8 cellular contexts compared by ENCODE assay signal in the genomic region with DNA sequence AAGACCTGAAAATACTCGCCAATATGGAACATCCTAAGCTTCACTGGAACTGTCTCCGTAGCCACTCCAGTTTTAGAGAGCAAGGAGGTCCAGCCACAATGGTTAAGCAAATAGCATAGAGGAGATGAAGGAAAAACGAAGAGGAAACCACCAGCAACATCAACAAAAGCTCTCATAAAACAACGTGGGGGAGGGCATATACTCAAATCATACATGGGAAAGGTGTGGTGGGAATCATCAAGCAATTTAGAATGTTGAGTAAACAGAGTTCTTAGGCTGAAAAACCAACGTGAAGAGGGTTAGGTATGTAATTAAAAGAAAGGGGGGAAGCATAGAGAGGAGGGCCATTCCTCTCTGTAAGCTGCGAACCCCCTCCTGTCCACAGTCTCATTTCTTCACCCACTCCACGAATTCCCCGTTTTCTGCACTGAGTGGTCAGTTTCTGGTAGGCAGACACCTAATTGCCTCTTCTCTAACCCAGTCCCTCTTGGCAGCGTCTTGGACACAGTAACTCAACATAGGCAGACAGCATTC. TPM values are rescaled to one million over a fixed set of nuclear protein-coding genes. Genes with fewer than 3 reads are reported as not detected.
DNase-seq lines count a peak whose midpoint lies in the region; ATAC-seq and TF ChIP-seq lines count a peak whose summit lies in the region.

No MANE protein-coding gene starts in this region.

- H2AK9ac ChIP-seq in IMR-90 (replicated peaks; ENCODE audit: low read depth, low read length, poor library complexity), result peak overlapping the region; percentile 97

- H4K5ac ChIP-seq in IMR-90 (ENCODE audit: low read depth, low read length), result peak overlapping the region; percentile 35

- WGBS in IMR-90 (ENCODE audit: extremely low coverage in 2 of 2, insufficient read length in 1 of 2), 2 experiments, result 0% methylated on average over 3 of the region's 9 CpGs; no CpG with 5 or more reads in 1 of the 2 experiments

- H2BK20ac ChIP-seq in IMR-90 (ENCODE audit: low read depth, low read length), result no peak overlapping the region

- H3K79me1 ChIP-seq in IMR-90 (ENCODE audit: low read depth in 1 of 2, low read length in 2 of 2), result peaks cover 20 to 57% of the 10 kb centered on the region in 2 experiments

- peak overlapping the region; percentile 75 for H3K27ac ChIP-seq in IMR-90 (ENCODE audit: insufficient read depth, low read length)
- H3K27ac ChIP-seq in brain microvascular endothelial cell, result peak overlapping the region; percentile 90

- H2AK5ac ChIP-seq in IMR-90 (ENCODE audit: low read depth, low read length), result peak overlapping the region; percentile 58; the same call in 1 of the 2 replicates

- H3K4me2 ChIP-seq in IMR-90 (ENCODE audit: low read depth, low read length), result peak overlapping the region; percentile 95

- H3K36me3 ChIP-seq in IMR-90 (ENCODE audit: control insufficient read depth, insufficient read depth, low read length), result no peaks in the 10 kb centered on the region
- H3K36me3 ChIP-seq in brain microvascular endothelial cell (replicated peaks), result no peaks in the 10 kb centered on the region

- H2BK120ac ChIP-seq in IMR-90 (ENCODE audit: low read depth, low read length), result peak overlapping the region; percentile 10; the same call in 1 of the 2 replicates

- H3K9me1 ChIP-seq in IMR-90 (ENCODE audit: insufficient read depth, low read length), result peaks cover 10% of the 10 kb centered on the region

- H3K18ac ChIP-seq in IMR-90 (ENCODE audit: low read depth, low read length), result no peak overlapping the region

- intact Hi-C loops in IMR-90 (cut with micrococcal nuclease), result loop anchor here (2.0 to 5.0 kb wide), 3 partner anchors 95 to 190 kb away; no protein-coding TSS in a partner anchor
- intact Hi-C loops in activated CD4-positive, alpha-beta T cell treated with anti-CD3 and anti-CD28 coated beads for 36 hours (cut with DNase I, micrococcal nuclease), result loop anchor here (2.0 to 10.0 kb wide), 7 partner anchors 161 to 835 kb away; a partner anchor contains a TSS

- peak overlapping the region; percentile 73 for H3K56ac ChIP-seq in IMR-90 (ENCODE audit: extremely low read depth, insufficient read depth, low read length)

- H3K4me3 Mint-ChIP-seq in activated CD4-positive, alpha-beta memory T cell treated with anti-CD3 and anti-CD28 coated beads, Interleukin-2, amount 10 ng/mL, durations not matched to agents 7 days and 5 days, result no peak overlapping the region
- no peak overlapping the region for H3K4me3 Mint-ChIP-seq in activated CD4-positive, alpha-beta T cell treated with anti-CD3 and anti-CD28 coated beads, Interleukin-2, amount 10 ng/mL, durations not matched to agents 7 days and 5 days
- H3K4me3 Mint-ChIP-seq in activated CD4-positive, alpha-beta T cell treated with anti-CD3 and anti-CD28 coated beads for 36 hours, result no peak overlapping the region

- H3K27me3 ChIP-seq in IMR-90 (ENCODE audit: control insufficient read depth, insufficient read depth, low read length) (no peaks in the 10 kb centered on the region), brain microvascular endothelial cell (replicated peaks) (no peaks in the 10 kb centered on the region)

- peak; percentile 6; the same call in 1 of the 2 replicates for ATAC-seq in IMR-90 (ENCODE audit: low read depth)
- no peak for ATAC-seq in HG02885 (IDR thresholded peaks at IDR 0.05; ENCODE audit: poor library complexity, unreplicated experiment)
- no peak for ATAC-seq in activated CD4-positive, alpha-beta T cell treated with anti-CD3 and anti-CD28 coated beads for 36 hours

- no peak overlapping the region for H3K27ac Mint-ChIP-seq in activated CD4-positive, alpha-beta memory T cell treated with anti-CD3 and anti-CD28 coated beads, Interleukin-2, amount 10 ng/mL, durations not matched to agents 7 days and 5 days
- H3K27ac Mint-ChIP-seq in activated CD4-positive, alpha-beta T cell treated with anti-CD3 and anti-CD28 coated beads, Interleukin-2, amount 10 ng/mL, durations not matched to agents 7 days and 5 days, result no peak overlapping the region
- no peak overlapping the region for H3K27ac Mint-ChIP-seq in activated CD4-positive, alpha-beta T cell treated with anti-CD3 and anti-CD28 coated beads for 36 hours

- dilution Hi-C loops in IMR-90 (cut with HindIII; ENCODE audit: low sequenced_read_pairs, unreplicated experiment), result no loop called here

- peak overlapping the region; percentile 96 for H3K23ac ChIP-seq in IMR-90 (ENCODE audit: low read depth, low read length)

- no peaks in the 10 kb centered on the region for H3K9me3 Mint-ChIP-seq in activated CD4-positive, alpha-beta memory T cell treated with anti-CD3 and anti-CD28 coated beads, Interleukin-2, amount 10 ng/mL, durations not matched to agents 7 days and 5 days
- H3K9me3 Mint-ChIP-seq in activated CD4-positive, alpha-beta T cell treated with anti-CD3 and anti-CD28 coated beads, Interleukin-2, amount 10 ng/mL, durations not matched to agents 7 days and 5 days, result no peaks in the 10 kb centered on the region
- no peaks in the 10 kb centered on the region for H3K9me3 Mint-ChIP-seq in activated CD4-positive, alpha-beta T cell treated with anti-CD3 and anti-CD28 coated beads for 36 hours (ENCODE audit: low read depth)

- TF ChIP-seq POLR2A in IMR-90 (IDR thresholded peaks at IDR 0.05; ENCODE audit: low read depth, low read length), result no peak

- peaks cover 12% of the 10 kb centered on the region for H3K36me3 Mint-ChIP-seq in activated CD4-positive, alpha-beta memory T cell treated with anti-CD3 and anti-CD28 coated beads, Interleukin-2, amount 10 ng/mL, durations not matched to agents 7 days and 5 days (ENCODE audit: low read depth)
- peaks cover 14% of the 10 kb centered on the region for H3K36me3 Mint-ChIP-seq in activated CD4-positive, alpha-beta T cell treated with anti-CD3 and anti-CD28 coated beads, Interleukin-2, amount 10 ng/mL, durations not matched to agents 7 days and 5 days (ENCODE audit: low read depth)
- H3K36me3 Mint-ChIP-seq in activated CD4-positive, alpha-beta T cell treated with anti-CD3 and anti-CD28 coated beads for 36 hours (ENCODE audit: low read depth), result peaks cover 13% of the 10 kb centered on the region

- H4K91ac ChIP-seq in IMR-90 (ENCODE audit: insufficient read depth, low read depth, low read length), result peak overlapping the region; percentile 78

- peak overlapping the region; percentile 25 to 89; a peak in 3 of 4 replicates for H4K8ac ChIP-seq in IMR-90 (ENCODE audit: low read depth in 2 of 2, low read length in 2 of 2)

- peaks cover 38% of the 10 kb centered on the region for H3K4me1 Mint-ChIP-seq in activated CD4-positive, alpha-beta memory T cell treated with anti-CD3 and anti-CD28 coated beads, Interleukin-2, amount 10 ng/mL, durations not matched to agents 7 days and 5 days
- peaks cover 43% of the 10 kb centered on the region for H3K4me1 Mint-ChIP-seq in activated CD4-positive, alpha-beta T cell treated with anti-CD3 and anti-CD28 coated beads, Interleukin-2, amount 10 ng/mL, durations not matched to agents 7 days and 5 days
- peaks cover 38% of the 10 kb centered on the region for H3K4me1 Mint-ChIP-seq in activated CD4-positive, alpha-beta T cell treated with anti-CD3 and anti-CD28 coated beads for 36 hours

- no peak for TF ChIP-seq RAD21 in IMR-90 (IDR thresholded peaks at IDR 0.05; ENCODE audit: low read length)

- H3K4me3 ChIP-seq in AG04449 (ENCODE audit: low read depth, low read length), result peak overlapping the region; percentile 98
- peak overlapping the region; percentile 79 for H3K4me3 ChIP-seq in IMR-90 (ENCODE audit: insufficient read depth, low read depth, low read length)
- H3K4me3 ChIP-seq in brain microvascular endothelial cell (ENCODE audit: low read depth, low read length), result peak overlapping the region; percentile 97

- peaks cover 8% of the 10 kb centered on the region for H3K4me1 ChIP-seq in IMR-90 (ENCODE audit: control insufficient read depth, insufficient read depth, low read length)

- peak; percentile 26 for DNase-seq in AG04449 (ENCODE audit: low read depth, low spot score)
- DNase-seq in IMR-90, result no peak
- DNase-seq in brain microvascular endothelial cell, result no peak
- peak; percentile 6 to 17 for DNase-seq in lung microvascular endothelial cell (ENCODE audit: low read depth in 2 of 2)
- no peak for DNase-seq in activated CD4-positive, alpha-beta memory T cell treated with anti-CD3 and anti-CD28 coated beads, Interleukin-2, amount 10 ng/mL, durations not matched to agents 7 days and 5 days
- no peak for DNase-seq in activated CD4-positive, alpha-beta T cell treated with anti-CD3 and anti-CD28 coated beads, Interleukin-2, amount 10 ng/mL, durations not matched to agents 7 days and 5 days
- no peak for DNase-seq in activated CD4-positive, alpha-beta T cell treated with anti-CD3 and anti-CD28 coated beads for 36 hours

- peak overlapping the region; percentile 94 for H2AFZ ChIP-seq in IMR-90 (replicated peaks; ENCODE audit: low read length, poor library complexity)

- in situ Hi-C loops in IMR-90 (cut with MboI; ENCODE audit: low sequenced_read_pairs) (loop anchor here (25.0 kb wide), 1 partner anchor 190 kb away; no protein-coding TSS in a partner anchor), brain microvascular endothelial cell (cut with HindIII; ENCODE audit: low pct_ligation_motif_present, low sequenced_read_pairs) (no loop called here)

- no peaks in the 10 kb centered on the region for H3K27me3 Mint-ChIP-seq in activated CD4-positive, alpha-beta memory T cell treated with anti-CD3 and anti-CD28 coated beads, Interleukin-2, amount 10 ng/mL, durations not matched to agents 7 days and 5 days
- H3K27me3 Mint-ChIP-seq in activated CD4-positive, alpha-beta T cell treated with anti-CD3 and anti-CD28 coated beads, Interleukin-2, amount 10 ng/mL, durations not matched to agents 7 days and 5 days, result no peaks in the 10 kb centered on the region
- no peaks in the 10 kb centered on the region for H3K27me3 Mint-ChIP-seq in activated CD4-positive, alpha-beta T cell treated with anti-CD3 and anti-CD28 coated beads for 36 hours

- H3K9ac ChIP-seq in IMR-90 (ENCODE audit: low read depth, low read length), result peak overlapping the region; percentile 73

- H3K14ac ChIP-seq in IMR-90 (replicated peaks; ENCODE audit: low read depth, low read length), result peak overlapping the region; percentile 79

- peak overlapping the region; percentile 44 for H2BK5ac ChIP-seq in IMR-90 (ENCODE audit: low read depth, low read length, poor library complexity, severe bottlenecking)

- no TSS peak for BruUV-seq in IMR-90 (replicated peaks; lab: Mats Ljungman, UMichigan)

- H3K9me3 ChIP-seq in IMR-90 (ENCODE audit: control insufficient read depth, insufficient read depth, low read length), result no peaks in the 10 kb centered on the region

- 0 out of 3 replicates have a peak overlapping the region, but pooled peaks have one; percentile 4 for H2BK15ac ChIP-seq in IMR-90 (ENCODE audit: low read depth, low read length)

- H3K4ac ChIP-seq in IMR-90 (ENCODE audit: low read depth, low read length), result peak overlapping the region; percentile 84

- peaks cover 13% of the 10 kb centered on the region for H4K20me1 ChIP-seq in IMR-90 (ENCODE audit: insufficient read depth, low read length)

- TF ChIP-seq CTCF in AG04449 (IDR thresholded peaks at IDR 0.05; ENCODE audit: insufficient read depth, low read length, missing control alignments), result no peak
- no peak for TF ChIP-seq CTCF in IMR-90 (conservative IDR thresholded peaks at IDR 0.05; ENCODE audit: low read depth, low read length)
- TF ChIP-seq CTCF in brain microvascular endothelial cell (IDR thresholded peaks at IDR 0.05; ENCODE audit: low read depth, low read length, missing control alignments), result no peak

- CTCF ChIA-PET in AG04449 (lab: Yijun Ruan, JAX), result interaction anchor here (0.8 to 4.8 kb wide), 10 partner anchors 8 to 437 kb away, joined by 3 to 18 read pairs (median 6); no protein-coding TSS in a partner anchor
- CTCF ChIA-PET in IMR-90 (lab: Yijun Ruan, JAX), result interaction anchor here (0.9 to 1.4 kb wide), 2 partner anchors 60 to 93 kb away, joined by 3 read pairs; no protein-coding TSS in a partner anchor
- CTCF ChIA-PET in activated CD4-positive, alpha-beta memory T cell treated with anti-CD3 and anti-CD28 coated beads, Interleukin-2, amount 10 ng/mL, durations not matched to agents 7 days and 5 days (lab: Charles Lee), result interaction anchor here (1.1 to 2.6 kb wide), 3 partner anchors 17 to 192 kb away, joined by 4 to 8 read pairs (median 7); no protein-coding TSS in a partner anchor
- CTCF ChIA-PET in activated CD4-positive, alpha-beta T cell treated with anti-CD3 and anti-CD28 coated beads, Interleukin-2, amount 10 ng/mL, durations not matched to agents 7 days and 5 days (lab: Charles Lee), result interaction anchor here (1.4 to 2.6 kb wide), 2 partner anchors 9 to 12 kb away, joined by 5 to 8 read pairs; no protein-coding TSS in a partner anchor
- CTCF ChIA-PET in activated CD4-positive, alpha-beta T cell treated with anti-CD3 and anti-CD28 coated beads for 36 hours (lab: Charles Lee), result interaction anchor here (0.6 to 1.8 kb wide), 7 partner anchors 9 to 191 kb away, joined by 3 to 9 read pairs (median 4); no protein-coding TSS in a partner anchor

- POLR2A ChIA-PET in AG04449 (lab: Yijun Ruan, JAX) (interaction anchor here (0.6 kb wide), 1 partner anchor 225 kb away, joined by 5 read pairs; no protein-coding TSS in a partner anchor), IMR-90 (lab: Charles Lee; ENCODE audit: unreplicated experiment) (interaction anchor here (1.0 to 1.8 kb wide), 2 partner anchors 10 to 220 kb away, joined by 4 read pairs; no protein-coding TSS in a partner anchor)
- POLR2A ChIA-PET in activated CD4-positive, alpha-beta memory T cell treated with anti-CD3 and anti-CD28 coated beads, Interleukin-2, amount 10 ng/mL, durations not matched to agents 7 days and 5 days (lab: Charles Lee), result interaction anchor here (0.7 to 5.1 kb wide), 9 partner anchors 9 to 756 kb away, joined by 3 to 51 read pairs (median 5); a partner anchor contains a TSS
- POLR2A ChIA-PET in activated CD4-positive, alpha-beta T cell treated with anti-CD3 and anti-CD28 coated beads, Interleukin-2, amount 10 ng/mL, durations not matched to agents 7 days and 5 days (lab: Charles Lee), result interaction anchor here (0.5 kb wide), 1 partner anchor 11 kb away, joined by 4 read pairs; no protein-coding TSS in a partner anchor
- POLR2A ChIA-PET in activated CD4-positive, alpha-beta T cell treated with anti-CD3 and anti-CD28 coated beads for 36 hours (lab: Charles Lee), result interaction anchor here (0.6 to 1.6 kb wide), 7 partner anchors 8 to 215 kb away, joined by 3 to 9 read pairs (median 3); a partner anchor contains a TSS

RNA-seq across cellular contexts. Expression of a gene that starts 1.0 kb away (rescaled TPM):
- total RNA-seq in IMR-90 (2012; rRNA removed), result 199 and 241 TPM in 2 replicates
- 226 and 239 TPM in 2 replicates for polyA plus RNA-seq in IMR-90 (2012; rRNA removed)
- polyA plus RNA-seq in IMR-90 (2012; cell fraction: cytosol; rRNA removed), result 204 and 263 TPM in 2 replicates
- polyA plus RNA-seq in IMR-90 (2012; cell fraction: nucleus; rRNA removed; ENCODE audit: low replicate concordance), result 38.7 and 107 TPM in 2 replicates
- total RNA-seq in lung microvascular endothelial cell, result 198 and 425 TPM in 2 replicates
- 100 to 1,000 TPM; 278 to 280 TPM for total RNA-seq in activated CD4-positive, alpha-beta memory T cell treated with anti-CD3 and anti-CD28 coated beads, Interleukin-2, amount 10 ng/mL, durations not matched to agents 7 days and 5 days
- total RNA-seq in activated CD4-positive, alpha-beta T cell treated with anti-CD3 and anti-CD28 coated beads, Interleukin-2, amount 10 ng/mL, durations not matched to agents 7 days and 5 days, result 100 to 1,000 TPM; 195 to 210 TPM
- total RNA-seq in activated CD4-positive, alpha-beta T cell treated with anti-CD3 and anti-CD28 coated beads for 36 hours, result 100 to 1,000 TPM in 1 of 2 experiments, 10 to 100 TPM in 1; 99.3 to 120 TPM

RNA-seq across cellular contexts. Expression of a gene that starts 1.4 kb away (rescaled TPM):
- total RNA-seq in IMR-90 (2012; rRNA removed) (3.1 and 3.2 TPM in 2 replicates), lung microvascular endothelial cell (1.7 and 1.8 TPM in 2 replicates)
- 2.4 TPM in 2 replicates for polyA plus RNA-seq in IMR-90 (2012; rRNA removed)
- polyA plus RNA-seq in IMR-90 (2012; cell fraction: cytosol; rRNA removed), result 1.1 TPM in 2 replicates
- 1.4 and 3.1 TPM in 2 replicates for polyA plus RNA-seq in IMR-90 (2012; cell fraction: nucleus; rRNA removed; ENCODE audit: low replicate concordance)
- 10 to 100 TPM; 11.5 to 13.5 TPM for total RNA-seq in activated CD4-positive, alpha-beta memory T cell treated with anti-CD3 and anti-CD28 coated beads, Interleukin-2, amount 10 ng/mL, durations not matched to agents 7 days and 5 days
- total RNA-seq in activated CD4-positive, alpha-beta T cell treated with anti-CD3 and anti-CD28 coated beads, Interleukin-2, amount 10 ng/mL, durations not matched to agents 7 days and 5 days, result 10 to 100 TPM; 13.5 to 14.9 TPM
- 10 to 100 TPM; 14.0 to 14.2 TPM for total RNA-seq in activated CD4-positive, alpha-beta T cell treated with anti-CD3 and anti-CD28 coated beads for 36 hours

RNA-seq across cellular contexts. Expression of a gene that starts 34.0 kb away (rescaled TPM):
- total RNA-seq in IMR-90 (2012; rRNA removed) (not detected in 2 replicates), lung microvascular endothelial cell (not detected in 2 replicates)
- polyA plus RNA-seq in IMR-90 (2012; rRNA removed), result not detected in 2 replicates
- polyA plus RNA-seq in IMR-90 (2012; cell fraction: cytosol; rRNA removed), result not detected in 2 replicates
- not detected in 2 replicates for polyA plus RNA-seq in IMR-90 (2012; cell fraction: nucleus; rRNA removed; ENCODE audit: low replicate concordance)
- not detected for total RNA-seq in activated CD4-positive, alpha-beta memory T cell treated with anti-CD3 and anti-CD28 coated beads, Interleukin-2, amount 10 ng/mL, durations not matched to agents 7 days and 5 days
- total RNA-seq in activated CD4-positive, alpha-beta T cell treated with anti-CD3 and anti-CD28 coated beads, Interleukin-2, amount 10 ng/mL, durations not matched to agents 7 days and 5 days, result not detected
- total RNA-seq in activated CD4-positive, alpha-beta T cell treated with anti-CD3 and anti-CD28 coated beads for 36 hours, result not detected

Comparison
In these comparisons a context has a peak if more than half of its experiments do, and no peak if none do; other contexts are left out.
1. DNase-seq: peak in AG04449 (single experiment) and lung microvascular endothelial cell (2 of 2); none in IMR-90 (single experiment), brain microvascular endothelial cell (single experiment), activated CD4-positive, alpha-beta memory T cell treated with anti-CD3 and anti-CD28 coated beads, Interleukin-2, amount 10 ng/mL, durations not matched to agents 7 days and 5 days (single experiment), activated CD4-positive, alpha-beta T cell treated with anti-CD3 and anti-CD28 coated beads, Interleukin-2, amount 10 ng/mL, durations not matched to agents 7 days and 5 days (single experiment) and activated CD4-positive, alpha-beta T cell treated with anti-CD3 and anti-CD28 coated beads for 36 hours (single experiment).
2. Peak in every context shown above with its lines, with median percentiles within 50 percentile points of each other: H3K4me3 ChIP-seq.